8 cellular contexts compared by ENCODE assay signal in the genomic region with DNA sequence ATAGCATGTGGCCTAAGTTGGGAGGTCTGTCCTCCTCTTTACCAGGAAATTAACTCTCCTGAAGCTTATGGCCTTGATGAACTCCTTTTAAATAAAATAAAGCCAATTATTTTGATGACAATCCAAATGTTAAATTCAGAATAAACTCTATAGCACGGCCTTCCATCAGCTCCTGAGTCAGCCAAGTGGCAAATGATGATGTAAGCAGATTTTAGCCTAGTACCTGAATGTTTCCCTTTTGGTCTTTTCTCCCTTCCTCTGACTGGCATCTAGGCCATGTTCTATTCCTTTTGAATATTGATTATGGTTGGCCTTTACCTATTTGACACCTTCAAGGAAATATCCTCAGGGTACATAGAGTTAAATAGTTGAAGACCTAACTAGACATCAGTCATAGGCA.
"Had no signal": no experiment of that assay in that cellular context is flagged by ENCODE, and none has a peak within 500 bp of the region (broad histone marks: within the 10 kb centered on the region; RNA-seq: fewer than 3 reads in every experiment).

No MANE protein-coding gene starts in this region.

- H2AFZ ChIP-seq: GM23248 had no signal

- H3K4me3 ChIP-seq: GM23248 had no signal

- H3K4me2 ChIP-seq: KMS-11 had no signal

- DNase-seq: GM23248, GOT3, H9, HCEC 1CT, KBM-7 had no signal

- H3K9ac ChIP-seq: GM23248, KMS-11 had no signal

- H3K27ac ChIP-seq: GM23248, KMS-11 had no signal

- FAIRE-seq: H54, HTR-8/SVneo had no signal
